In the genomic region with DNA sequence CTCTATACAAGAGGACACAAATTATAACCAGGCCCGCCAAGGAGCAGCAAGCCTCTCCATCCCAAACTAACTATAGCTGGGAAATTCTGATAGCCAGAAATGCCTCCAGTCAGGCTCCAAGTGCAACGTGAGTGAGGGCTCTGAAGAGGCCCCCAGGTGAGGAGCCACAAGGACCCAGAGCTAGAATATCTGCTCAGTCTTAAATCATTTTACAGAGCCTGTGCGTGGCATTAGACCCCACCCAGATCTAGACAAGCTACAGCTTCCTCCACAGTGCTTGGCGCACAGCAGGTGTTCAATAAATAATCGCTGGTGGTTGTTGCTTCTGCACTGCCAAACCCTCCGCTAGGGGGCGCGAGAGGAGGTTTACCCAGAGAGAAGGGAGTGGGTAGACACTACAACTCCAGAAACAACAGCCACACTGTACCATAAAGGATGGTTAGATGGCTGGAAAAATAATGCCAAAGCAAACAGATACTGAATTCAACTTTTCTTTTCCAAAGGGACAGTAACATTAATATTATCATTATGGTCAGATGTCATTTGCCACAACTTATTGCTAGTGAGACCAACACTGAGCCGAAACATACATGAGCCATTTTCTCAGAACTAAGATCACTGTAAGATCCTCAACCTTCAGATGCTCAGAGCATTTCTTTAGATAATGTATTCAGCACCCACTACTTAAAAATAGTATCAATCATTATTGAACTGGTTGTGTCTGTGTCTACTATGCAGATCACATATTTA, we compare ENCODE assay signal across 7 cellular contexts. TPM values are rescaled to one million over a fixed set of nuclear protein-coding genes. Genes with fewer than 3 reads are reported as not detected.
A peak's percentile ranks its signal among the peaks of the same experiment; 100 is the strongest.
DNase-seq lines count a peak whose midpoint lies in the region; ATAC-seq and TF ChIP-seq lines count a peak whose summit lies in the region.

No MANE protein-coding gene starts in this region.

- H3K4me3 ChIP-seq in RWPE2 (ENCODE audit: severe bottlenecking), result no peak overlapping the region
- no peak overlapping the region for H3K4me3 ChIP-seq in fibroblast of villous mesenchyme (ENCODE audit: low read depth, low read length)

- TF ChIP-seq CTCF in RWPE2 (IDR thresholded peaks at IDR 0.05; ENCODE audit: poor library complexity, severe bottlenecking), result peak; percentile 48
- TF ChIP-seq CTCF in fibroblast of villous mesenchyme (IDR thresholded peaks at IDR 0.05; ENCODE audit: insufficient read depth, low read depth, low read length), result peak; percentile 47

- H3K27me3 ChIP-seq in RWPE2 (ENCODE audit: insufficient read depth, poor library complexity, severe bottlenecking), result peaks cover 94% of the 10 kb centered on the region

- no peaks in the 10 kb centered on the region for H3K4me1 ChIP-seq in RWPE2 (ENCODE audit: insufficient read depth, poor library complexity, severe bottlenecking)

- DNase-seq in DMS53 treated with DMSO at 0.1 percent for 48 hours (lab: John Stamatoyannopoulos, UW; ENCODE audit: unreplicated experiment) (peak; percentile 35), HT-29 (ENCODE audit: low spot score) (peak; percentile 85), RWPE2 (ENCODE audit: low spot score) (no peak), fibroblast of villous mesenchyme (ENCODE audit: low read depth) (no peak), NCI-H2196 treated with DMSO at 0.1 percent for 48 hours (lab: John Stamatoyannopoulos, UW; ENCODE audit: unreplicated experiment) (no peak)
- DNase-seq in stimulated activated CD8-positive, alpha-beta memory T cell treated with anti-CD3 and anti-CD28 coated beads, Interleukin-2, amount 100 ng/mL, for 48 hours (ENCODE audit: low read depth in 2 of 2), result peak; percentile 29 to 35

- peak; percentile 78 for ATAC-seq in GM19035 (IDR thresholded peaks at IDR 0.05; ENCODE audit: unreplicated experiment)
- ATAC-seq in RWPE2 (ENCODE audit: low read depth), result no peak

- H3K27ac ChIP-seq in RWPE2 (ENCODE audit: poor library complexity, severe bottlenecking), result no peak overlapping the region

- no peaks in the 10 kb centered on the region for H3K36me3 ChIP-seq in RWPE2 (ENCODE audit: low read depth)

- no peaks in the 10 kb centered on the region for H3K9me3 ChIP-seq in RWPE2 (ENCODE audit: severe bottlenecking)

RNA-seq across cellular contexts. Expression of a gene that starts 44.5 kb away (rescaled TPM):
- total RNA-seq in HT-29 (2014; rRNA removed; shearing (Covaris generic)), result not detected in 2 replicates
- not detected in 2 replicates for total RNA-seq in fibroblast of villous mesenchyme

RNA-seq across cellular contexts. Expression of a gene that starts 47.3 kb away (rescaled TPM):
- total RNA-seq in HT-29 (2014; rRNA removed; shearing (Covaris generic)), result not detected in 2 replicates
- total RNA-seq in fibroblast of villous mesenchyme, result not detected in 2 replicates

Comparison
In these comparisons a context has a peak if more than half of its experiments do, and no peak if none do; other contexts are left out.
1. DNase-seq: peak in DMS53 treated with DMSO at 0.1 percent for 48 hours (single experiment), HT-29 (single experiment) and stimulated activated CD8-positive, alpha-beta memory T cell treated with anti-CD3 and anti-CD28 coated beads, Interleukin-2, amount 100 ng/mL, for 48 hours (2 of 2); none in RWPE2 (single experiment), fibroblast of villous mesenchyme (single experiment) and NCI-H2196 treated with DMSO at 0.1 percent for 48 hours (single experiment).